Comparison of ENCODE assay signal across 20 cellular contexts in genomic region chr11:129484068-129484467, GRCh38.
DNase-seq lines count a peak whose midpoint lies in the region; ATAC-seq, FAIRE-seq and TF ChIP-seq lines count a peak whose summit lies in the region.
"Had no signal": no experiment of that assay in that cellular context is flagged by ENCODE, and none has a peak within 500 bp of the region (broad histone marks: within the 10 kb centered on the region; RNA-seq: fewer than 3 reads in every experiment).

No MANE protein-coding gene starts in this region.

- no peak overlapping the region for H2AFZ ChIP-seq in HepG2 (ENCODE audit: low read length)
- H2AFZ ChIP-seq in K562 (ENCODE audit: low read depth, low read length): no peak overlapping the region

- TF ChIP-seq POLR2A in HepG2 (IDR thresholded peaks at IDR 0.05; ENCODE audit: insufficient read depth in 1 of 2, low read depth in 2 of 2, low read length in 2 of 2) (no peak), right lobe of liver (IDR thresholded peaks at IDR 0.05) (no peak), K562 (conservative IDR thresholded peaks at IDR 0.05) (no peak)

- H3K4me1 ChIP-seq in HepG2 (ENCODE audit: insufficient read depth, low read length) (no peaks in the 10 kb centered on the region), right lobe of liver (no peaks in the 10 kb centered on the region), K562 (replicated peaks in 1 of 2; ENCODE audit: control insufficient read depth in 2 of 2, insufficient read depth in 2 of 2, low read length in 2 of 2) (no peaks in the 10 kb centered on the region)
- H3K4me1 ChIP-seq: BLaER1 treated with 17β-estradiol and CSF1 and Interleukin-3, amounts not matched to agents 10 nM and 100 nM; Caco-2 had no signal

- in situ Hi-C loops in HepG2 (cut with HindIII; ENCODE audit: extremely low pct_ligation_motif_present, low pct_unique_long_range_greater_than_20kb): no loop called here
- in situ Hi-C loops in K562 (cut with MboI): no loop called here

- no peak overlapping the region for H3K27ac ChIP-seq in HepG2 (ENCODE audit: extremely low read length, insufficient read depth, low read length)
- no peak overlapping the region for H3K27ac ChIP-seq in right lobe of liver
- no peak overlapping the region for H3K27ac ChIP-seq in K562 (ENCODE audit: extremely low read depth, low read depth, low read length)
- H3K27ac ChIP-seq: 22Rv1; BLaER1 treated with 17β-estradiol and CSF1 and Interleukin-3, amounts not matched to agents 10 nM and 100 nM; C4-2B had no signal

- H3K4me2 ChIP-seq in HepG2 (ENCODE audit: low read depth, low read length) (no peak overlapping the region), K562 (ENCODE audit: insufficient read depth, low read length) (no peak overlapping the region)
- H3K4me2 ChIP-seq: BLaER1 treated with 17β-estradiol and CSF1 and Interleukin-3, amounts not matched to agents 10 nM and 100 nM had no signal

- H3K4me3 ChIP-seq in HepG2 (replicated peaks in 1 of 3; ENCODE audit: insufficient read depth in 1 of 3, low read depth in 2 of 3, low read length in 3 of 3): no peak overlapping the region
- H3K4me3 ChIP-seq in right lobe of liver: no peak overlapping the region
- no peak overlapping the region for H3K4me3 ChIP-seq in K562
- H3K4me3 ChIP-seq: BLaER1 treated with 17β-estradiol and CSF1 and Interleukin-3, amounts not matched to agents 10 nM and 100 nM had no signal

- H4K20me1 ChIP-seq in HepG2 (ENCODE audit: insufficient read depth, low read length): no peaks in the 10 kb centered on the region
- no peaks in the 10 kb centered on the region for H4K20me1 ChIP-seq in K562 (replicated peaks; ENCODE audit: control insufficient read depth, insufficient read depth, low read length)
- H4K20me1 ChIP-seq: BLaER1 treated with 17β-estradiol and CSF1 and Interleukin-3, amounts not matched to agents 10 nM and 100 nM had no signal

- BruUV-seq in HepG2 (replicated peaks; lab: Mats Ljungman, UMichigan) (no TSS peak), K562 (replicated peaks; lab: Mats Ljungman, UMichigan) (no TSS peak)

- no peak for DNase-seq in HepG2 (ENCODE audit: low spot score)
- no peak for DNase-seq in right lobe of liver
- no peak for DNase-seq in K562 (ENCODE audit: extremely low read depth in 1 of 4, low spot score in 3 of 4)
- DNase-seq in NOMO-1 treated with dmso at 0.1 percent for 144 hours (lab: John Stamatoyannopoulos, UW; ENCODE audit: unreplicated experiment): no peak
- DNase-seq: AML-193; Caco-2; Calu3; CD4-positive, alpha-beta T cell; CD8-positive, alpha-beta T cell; DMS79 treated with DMSO at 0.1 percent for 48 hours; GF-D8 had no signal

- FAIRE-seq in HepG2 (lab: Jason Lieb, UNC): no peak
- FAIRE-seq in K562 (lab: Jason Lieb, UNC): no peak
- FAIRE-seq: A204.1, D721Med, G401.6, GM12891, GM19239 had no signal

- CTCF ChIA-PET in HepG2 (lab: Yijun Ruan, JAX; ENCODE audit: low intra/inter-chr PET ratio, low total read pairs) (no interaction called here), K562 (lab: Yijun Ruan, JAX; ENCODE audit: low intra/inter-chr PET ratio) (no interaction called here)

- H3K79me2 ChIP-seq in HepG2 (ENCODE audit: insufficient read depth, low read length) (no peaks in the 10 kb centered on the region), K562 (ENCODE audit: control insufficient read depth, insufficient read depth, low read length) (no peaks in the 10 kb centered on the region)

- TF ChIP-seq CTCF in HepG2 (CRISPR knock-in tag; IDR thresholded peaks at IDR 0.05): no peak
- no peak for TF ChIP-seq CTCF in right lobe of liver (IDR thresholded peaks at IDR 0.05)
- no peak for TF ChIP-seq CTCF in K562 (IDR thresholded peaks at IDR 0.05 in 2 of 3, conservative IDR thresholded peaks at IDR 0.05 in 1 of 3; ENCODE audit: insufficient read depth in 2 of 3, low read depth in 1 of 3, low read length in 3 of 3)

- TF ChIP-seq RAD21 in HepG2 (CRISPR knock-in tag; IDR thresholded peaks at IDR 0.05) (no peak), K562 (CRISPR knock-in tag; conservative IDR thresholded peaks at IDR 0.05 in 1 of 2, IDR thresholded peaks at IDR 0.05 in 1 of 2) (no peak)

- H3K27me3 ChIP-seq in HepG2 (ENCODE audit: control insufficient read depth in 1 of 2, insufficient read depth in 2 of 2, low read length in 2 of 2) (no peaks in the 10 kb centered on the region), right lobe of liver (no peaks in the 10 kb centered on the region), K562 (ENCODE audit: control insufficient read depth in 2 of 2, insufficient read depth in 2 of 2, low read length in 2 of 2) (no peaks in the 10 kb centered on the region)
- H3K27me3 ChIP-seq: BLaER1 treated with 17β-estradiol and CSF1 and Interleukin-3, amounts not matched to agents 10 nM and 100 nM had no signal

- intact Hi-C loops in HepG2 (cut with micrococcal nuclease; ENCODE audit: unreplicated experiment): no loop called here
- intact Hi-C loops in right lobe of liver (cut with DNase I): no loop called here
- intact Hi-C loops in K562 (cut with micrococcal nuclease): no loop called here

- POLR2A ChIA-PET in HepG2 (lab: Yijun Ruan, JAX) (no interaction called here), K562 (lab: Yijun Ruan, JAX) (no interaction called here)

- H3K9ac ChIP-seq in HepG2 (ENCODE audit: insufficient read depth, low read depth, low read length) (no peak overlapping the region), K562 (ENCODE audit: insufficient read depth in 1 of 2, low read depth in 2 of 2, low read length in 2 of 2) (no peak overlapping the region)
- H3K9ac ChIP-seq: BLaER1 treated with 17β-estradiol and CSF1 and Interleukin-3, amounts not matched to agents 10 nM and 100 nM had no signal

- H3K9me1 ChIP-seq in K562 (ENCODE audit: control insufficient read depth, insufficient read depth, low read length): no peaks in the 10 kb centered on the region

- 0% methylated on average over 1 of the region's 1 CpG for WGBS in HepG2 (ENCODE audit: low lambda C conversion rate)
- WGBS in right lobe of liver (ENCODE audit: insufficient coverage, low coverage, low lambda C conversion rate, missing lambda C conversion rate): 58% methylated on average over 1 of the region's 1 CpG
- WGBS in K562 (ENCODE audit: insufficient coverage, low coverage, missing lambda C conversion rate): 0% methylated on average over 1 of the region's 1 CpG

- TF ChIP-seq EP300 in HepG2 (IDR thresholded peaks at IDR 0.05; ENCODE audit: low read depth in 2 of 2, low read length in 2 of 2) (no peak), HepG2 (CRISPR knock-in tag; IDR thresholded peaks at IDR 0.05; ENCODE audit: borderline replicate concordance) (no peak), K562 (IDR thresholded peaks at IDR 0.05; ENCODE audit: low read length) (no peak)

- no peaks in the 10 kb centered on the region for H3K9me3 ChIP-seq in HepG2 (ENCODE audit: low read length)
- H3K9me3 ChIP-seq in right lobe of liver: no peaks in the 10 kb centered on the region
- no peaks in the 10 kb centered on the region for H3K9me3 ChIP-seq in K562 (replicated peaks; ENCODE audit: control insufficient read depth, insufficient read depth, low read depth, low read length)

- H3K36me3 ChIP-seq in HepG2 (replicated peaks in 1 of 2; ENCODE audit: control insufficient read depth in 1 of 2, insufficient read depth in 2 of 2, low read length in 2 of 2) (no peaks in the 10 kb centered on the region), right lobe of liver (no peaks in the 10 kb centered on the region), K562 (ENCODE audit: control insufficient read depth, insufficient read depth, low read length) (no peaks in the 10 kb centered on the region)
- H3K36me3 ChIP-seq: BLaER1 treated with 17β-estradiol and CSF1 and Interleukin-3, amounts not matched to agents 10 nM and 100 nM had no signal

- ATAC-seq in HepG2: no peak
- ATAC-seq in right lobe of liver: no peak
- no peak for ATAC-seq in K562
- no peak for ATAC-seq in GM21360 (IDR thresholded peaks at IDR 0.05; ENCODE audit: unreplicated experiment)
- ATAC-seq: CD8-positive, alpha-beta T cell had no signal

TF ChIP-seq in HepG2, 621 proteins besides CTCF, POLR2A, EP300 and RAD21:
- TF ChIP-seq ZNF354B (CRISPR knock-in tag; IDR thresholded peaks at IDR 0.05): no peak
- TF ChIP-seq MAFF (IDR thresholded peaks at IDR 0.05; ENCODE audit: low read depth, low read length): peak; percentile 75
- TF ChIP-seq ZNF460 (CRISPR knock-in tag; IDR thresholded peaks at IDR 0.05; ENCODE audit: borderline replicate concordance): no peak
- TF ChIP-seq MAFK (conservative IDR thresholded peaks at IDR 0.05 in 1 of 2, IDR thresholded peaks at IDR 0.05 in 1 of 2; ENCODE audit: low read length in 2 of 2): peak; percentile 63 to 77
- no peak for TF ChIP-seq ZNF383 (CRISPR knock-in tag; IDR thresholded peaks at IDR 0.05; ENCODE audit: borderline replicate concordance)

TF ChIP-seq in K562, 482 proteins besides CTCF, POLR2A, EP300 and RAD21 (continues in another document):
- TF ChIP-seq ZNF717 (CRISPR knock-in tag; IDR thresholded peaks at IDR 0.05) (no peak), MAFG (tag; conservative IDR thresholded peaks at IDR 0.05) (peak; percentile 43; the same call in 1 of the 2 replicates), SMARCC2 (IDR thresholded peaks at IDR 0.05; ENCODE audit: low read depth) (no peak), SRSF7 (optimal IDR thresholded peaks at IDR 0.05; ENCODE audit: low read depth, low read length) (no peak), E2F6 (IDR thresholded peaks at IDR 0.05; ENCODE audit: borderline replicate concordance in 1 of 2, extremely low read depth in 1 of 2, insufficient read depth in 1 of 2, insufficient read length in 1 of 2, low read depth in 1 of 2, low read length in 1 of 2, poor library complexity in 1 of 2, severe bottlenecking in 1 of 2) (no peak), MAFF (IDR thresholded peaks at IDR 0.05; ENCODE audit: low read length) (0 out of 2 replicates have a peak, but pooled peaks have one; percentile 18), USF2 (CRISPR knock-in tag; IDR thresholded peaks at IDR 0.05) (no peak), ZNF444 (CRISPR knock-in tag; IDR thresholded peaks at IDR 0.05) (no peak), JUNB (CRISPR knock-in tag; conservative IDR thresholded peaks at IDR 0.05) (no peak), TGIF2 (CRISPR knock-in tag; IDR thresholded peaks at IDR 0.05) (no peak), OTX1 (CRISPR knock-in tag; IDR thresholded peaks at IDR 0.05) (no peak)

Comparison
In these comparisons a context has a peak if more than half of its experiments do, and no peak if none do; other contexts are left out.
1. Of the 241 proteins assayed by ChIP-seq in both HepG2 and K562: peak only in HepG2: MAFK; only in K562: MAFG; in both: MAFF; in neither: 238.